Comparison of ENCODE assay signal across 11 cellular contexts in genomic region chr14:98931911-98932310, GRCh38.
DNase-seq lines count a peak whose midpoint lies in the region; ATAC-seq lines count a peak whose summit lies in the region.
"Had no signal": no experiment of that assay in that cellular context is flagged by ENCODE, and none has a peak within 500 bp of the region (broad histone marks: within the 10 kb centered on the region; RNA-seq: fewer than 3 reads in every experiment).

No MANE protein-coding gene starts in this region.

- ATAC-seq in GM18519 (IDR thresholded peaks at IDR 0.05; ENCODE audit: low FRiP score, unreplicated experiment) = no peak
- no peak for ATAC-seq in HG03025 (IDR thresholded peaks at IDR 0.05; ENCODE audit: low FRiP score, unreplicated experiment)
- ATAC-seq: SK-N-SH treated with all-trans-retinoic acid at 6 μM for 48 hours had no signal

- H3K27ac Mint-ChIP-seq in activated CD4-positive, alpha-beta T cell treated with anti-CD3 and anti-CD28 coated beads, Interleukin-2, amount 10 ng/mL, durations not matched to agents 7 days and 5 days = peak overlapping the region; percentile 95
- peak overlapping the region; percentile 92 for H3K27ac Mint-ChIP-seq in activated naive CD4-positive, alpha-beta T cell treated with anti-CD3 and anti-CD28 coated beads, Interleukin-2, amount 10 ng/mL, durations not matched to agents 7 days and 5 days
- H3K27ac Mint-ChIP-seq: IgD-negative memory B cell had no signal

- WGBS in thymus = 14% methylated on average over 8 of the region's 8 CpGs

- peaks cover 20% of the 10 kb centered on the region for H3K9me3 Mint-ChIP-seq in activated CD4-positive, alpha-beta T cell treated with anti-CD3 and anti-CD28 coated beads, Interleukin-2, amount 10 ng/mL, durations not matched to agents 7 days and 5 days
- H3K9me3 Mint-ChIP-seq in activated naive CD4-positive, alpha-beta T cell treated with anti-CD3 and anti-CD28 coated beads, Interleukin-2, amount 10 ng/mL, durations not matched to agents 7 days and 5 days = peaks cover 5% of the 10 kb centered on the region

- peaks cover 31% of the 10 kb centered on the region for H3K36me3 Mint-ChIP-seq in activated CD4-positive, alpha-beta T cell treated with anti-CD3 and anti-CD28 coated beads, Interleukin-2, amount 10 ng/mL, durations not matched to agents 7 days and 5 days (ENCODE audit: low read depth)
- H3K36me3 Mint-ChIP-seq in activated naive CD4-positive, alpha-beta T cell treated with anti-CD3 and anti-CD28 coated beads, Interleukin-2, amount 10 ng/mL, durations not matched to agents 7 days and 5 days = peaks cover 13% of the 10 kb centered on the region

- H3K4me1 Mint-ChIP-seq in activated CD4-positive, alpha-beta T cell treated with anti-CD3 and anti-CD28 coated beads, Interleukin-2, amount 10 ng/mL, durations not matched to agents 7 days and 5 days = peaks cover 68% of the 10 kb centered on the region
- H3K4me1 Mint-ChIP-seq in activated naive CD4-positive, alpha-beta T cell treated with anti-CD3 and anti-CD28 coated beads, Interleukin-2, amount 10 ng/mL, durations not matched to agents 7 days and 5 days = peaks cover 68% of the 10 kb centered on the region

- H3K4me3 Mint-ChIP-seq in activated CD4-positive, alpha-beta T cell treated with anti-CD3 and anti-CD28 coated beads, Interleukin-2, amount 10 ng/mL, durations not matched to agents 7 days and 5 days = peak overlapping the region; percentile 63
- peak overlapping the region; percentile 59 for H3K4me3 Mint-ChIP-seq in activated naive CD4-positive, alpha-beta T cell treated with anti-CD3 and anti-CD28 coated beads, Interleukin-2, amount 10 ng/mL, durations not matched to agents 7 days and 5 days
- H3K4me3 Mint-ChIP-seq: IgD-negative memory B cell had no signal

- no peaks in the 10 kb centered on the region for H3K27me3 Mint-ChIP-seq in activated CD4-positive, alpha-beta T cell treated with anti-CD3 and anti-CD28 coated beads, Interleukin-2, amount 10 ng/mL, durations not matched to agents 7 days and 5 days
- no peaks in the 10 kb centered on the region for H3K27me3 Mint-ChIP-seq in activated naive CD4-positive, alpha-beta T cell treated with anti-CD3 and anti-CD28 coated beads, Interleukin-2, amount 10 ng/mL, durations not matched to agents 7 days and 5 days
- H3K27me3 Mint-ChIP-seq: IgD-negative memory B cell had no signal

- H3K27ac ChIP-seq in thymus (ENCODE audit: low read depth) = peak overlapping the region; percentile 91
- H3K27ac ChIP-seq: hepatocyte had no signal

- peak; percentile 87 for DNase-seq in activated CD4-positive, alpha-beta T cell treated with anti-CD3 and anti-CD28 coated beads, Interleukin-2, amount 10 ng/mL, durations not matched to agents 7 days and 5 days
- peak; percentile 88 for DNase-seq in activated naive CD4-positive, alpha-beta T cell treated with anti-CD3 and anti-CD28 coated beads, Interleukin-2, amount 10 ng/mL, durations not matched to agents 7 days and 5 days
- DNase-seq in stimulated activated CD4-positive, alpha-beta T cell treated with anti-CD3 and anti-CD28 coated beads, Interleukin-15, amount 100 ng/mL, for 48 hours (ENCODE audit: low read depth in 2 of 2) = peak; percentile 28 to 46
- no peak for DNase-seq in ecto neural progenitor cell (ENCODE audit: low spot score)
- DNase-seq in dedifferentiated amniotic fluid mesenchymal stem cell (ENCODE audit: extremely low spot score) = no peak

- H3K9me3 ChIP-seq in thymus (ENCODE audit: control insufficient read depth) = no peaks in the 10 kb centered on the region

- peak overlapping the region; percentile 15 for H3K4me3 ChIP-seq in thymus (ENCODE audit: low read length)
- H3K4me3 ChIP-seq: hepatocyte had no signal

- peaks cover 46% of the 10 kb centered on the region for H3K4me1 ChIP-seq in thymus (ENCODE audit: control insufficient read depth, insufficient read depth, low read length)

- POLR2A ChIA-PET in activated CD4-positive, alpha-beta T cell treated with anti-CD3 and anti-CD28 coated beads, Interleukin-2, amount 10 ng/mL, durations not matched to agents 7 days and 5 days (lab: Charles Lee) = no interaction called here

- no peaks in the 10 kb centered on the region for H3K36me3 ChIP-seq in thymus (ENCODE audit: control insufficient read depth, insufficient read depth)

- H3K27me3 ChIP-seq in thymus (ENCODE audit: control insufficient read depth, insufficient read depth) = no peaks in the 10 kb centered on the region
- H3K27me3 ChIP-seq: hepatocyte had no signal

- CTCF ChIA-PET in activated CD4-positive, alpha-beta T cell treated with anti-CD3 and anti-CD28 coated beads, Interleukin-2, amount 10 ng/mL, durations not matched to agents 7 days and 5 days (lab: Charles Lee) = interaction anchor here (1.4 to 2.6 kb wide), 4 partner anchors 13 to 19 kb away, joined by 3 to 12 read pairs (median 3); no protein-coding TSS in a partner anchor
- CTCF ChIA-PET in activated naive CD4-positive, alpha-beta T cell treated with anti-CD3 and anti-CD28 coated beads, Interleukin-2, amount 10 ng/mL, durations not matched to agents 7 days and 5 days (lab: Charles Lee) = interaction anchor here (0.6 kb wide), 1 partner anchor 106 kb away, joined by 4 read pairs; no protein-coding TSS in a partner anchor

Comparison
In these comparisons a context has a peak if more than half of its experiments do, and no peak if none do; other contexts are left out.
1. DNase-seq: peak in activated CD4-positive, alpha-beta T cell treated with anti-CD3 and anti-CD28 coated beads, Interleukin-2, amount 10 ng/mL, durations not matched to agents 7 days and 5 days (single experiment), activated naive CD4-positive, alpha-beta T cell treated with anti-CD3 and anti-CD28 coated beads, Interleukin-2, amount 10 ng/mL, durations not matched to agents 7 days and 5 days (single experiment) and stimulated activated CD4-positive, alpha-beta T cell treated with anti-CD3 and anti-CD28 coated beads, Interleukin-15, amount 100 ng/mL, for 48 hours (2 of 2); none in ecto neural progenitor cell (single experiment) and dedifferentiated amniotic fluid mesenchymal stem cell (single experiment).